Comparison of ENCODE assay signal across 10 cellular contexts in the genomic region with DNA sequence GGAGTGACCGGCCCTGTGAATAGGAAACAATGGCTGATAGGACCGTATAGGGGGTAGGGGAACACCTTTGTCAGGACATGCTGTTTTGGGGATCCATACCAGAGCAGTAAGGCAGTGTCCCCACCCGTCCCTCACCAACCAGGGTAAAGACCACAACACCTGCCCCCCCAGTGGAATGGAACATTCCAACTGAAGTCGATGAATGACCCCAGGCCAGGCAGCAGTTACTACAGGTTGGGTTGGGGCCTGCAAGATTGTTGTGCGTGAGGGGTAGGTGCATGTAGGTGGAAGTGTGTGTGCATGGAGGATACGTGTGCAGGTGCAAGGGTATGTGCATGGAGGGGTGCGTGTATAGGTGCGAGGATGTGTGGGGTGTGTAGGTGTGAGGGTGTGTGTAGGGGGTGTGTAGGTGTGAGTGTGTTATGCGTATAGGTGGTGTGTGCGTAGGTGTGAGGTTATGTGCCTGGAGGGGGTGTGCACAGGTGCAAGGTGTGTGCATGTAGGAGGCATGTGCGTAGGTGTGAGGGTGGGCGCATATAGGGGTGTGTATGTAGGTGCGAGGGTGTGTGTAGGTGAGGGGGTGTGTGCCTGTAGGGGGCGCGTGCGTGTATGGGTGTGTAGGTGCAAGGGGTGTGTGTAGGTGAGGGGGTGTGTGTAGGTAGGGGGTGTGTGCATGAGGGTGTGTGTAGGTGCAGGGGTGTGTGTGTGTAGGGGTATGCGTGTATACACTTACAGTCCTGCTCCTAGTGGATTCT. TPM values are rescaled to one million over a fixed set of nuclear protein-coding genes. Genes with fewer than 3 reads are reported as not detected.
DNase-seq lines count a peak whose midpoint lies in the region; ATAC-seq and TF ChIP-seq lines count a peak whose summit lies in the region.
"Had no signal": no experiment of that assay in that cellular context is flagged by ENCODE, and none has a peak within 500 bp of the region (broad histone marks: within the 10 kb centered on the region; RNA-seq: fewer than 3 reads in every experiment).

No MANE protein-coding gene starts in this region.

- CTCF ChIA-PET in PC-9 (lab: Charles Lee) = interaction anchor here (0.7 to 1.5 kb wide), 2 partner anchors 133 to 341 kb away, joined by 3 to 4 read pairs; partner anchors contain the start of gene SFI1

- H3K27me3 ChIP-seq in PC-9 (ENCODE audit: insufficient read depth, low read depth) (no peaks in the 10 kb centered on the region), rectal smooth muscle tissue (ENCODE audit: control insufficient read depth, insufficient read depth, low read length) (no peaks in the 10 kb centered on the region), prostate gland (replicated peaks; ENCODE audit: insufficient read depth) (no peaks in the 10 kb centered on the region)
- H3K27me3 ChIP-seq: body of pancreas had no signal

- no peaks in the 10 kb centered on the region for H3K9me2 ChIP-seq in PC-9 (ENCODE audit: insufficient read depth)

- H3K27ac ChIP-seq in PC-9 = no peak overlapping the region
- H3K27ac ChIP-seq in rectal smooth muscle tissue (ENCODE audit: low read depth, low read length) = no peak overlapping the region
- H3K27ac ChIP-seq in prostate gland = no peak overlapping the region

- H3K36me3 ChIP-seq in PC-9 (ENCODE audit: low read depth) (0 out of 2 replicates have a peak, but pooled peaks cover 4% of the 10 kb centered on the region), rectal smooth muscle tissue (ENCODE audit: control insufficient read depth, insufficient read depth, low read length) (no peaks in the 10 kb centered on the region), prostate gland (no peaks in the 10 kb centered on the region)

- intact Hi-C loops in PC-9 (cut with micrococcal nuclease; ENCODE audit: unreplicated experiment) (no loop called here), prostate gland (cut with DNase I) (no loop called here)

- H3K79me2 ChIP-seq in PC-9 (ENCODE audit: low read depth) = peaks cover 92% of the 10 kb centered on the region

- peak overlapping the region; percentile 86 for H3K4me2 ChIP-seq in PC-9

- BruUV-seq in PC-9 (replicated peaks; lab: Mats Ljungman, UMichigan) = no TSS peak

- H3K9me3 ChIP-seq in PC-9 (ENCODE audit: insufficient read depth, low read depth) = no peaks in the 10 kb centered on the region
- H3K9me3 ChIP-seq in prostate gland = no peaks in the 10 kb centered on the region
- H3K9me3 ChIP-seq: body of pancreas had no signal

- TF ChIP-seq POLR2A in prostate gland (IDR thresholded peaks at IDR 0.05) = no peak

- no peak for ATAC-seq in GM21390 (IDR thresholded peaks at IDR 0.05; ENCODE audit: unreplicated experiment)
- no peak for ATAC-seq in HG02970 (IDR thresholded peaks at IDR 0.05; ENCODE audit: low FRiP score, unreplicated experiment)
- ATAC-seq: body of pancreas had no signal

- WGBS in prostate gland = 86% methylated on average over 17 of the region's 17 CpGs

- H3K4me1 ChIP-seq in PC-9 (replicated peaks; ENCODE audit: insufficient read depth) (peaks cover 25% of the 10 kb centered on the region), rectal smooth muscle tissue (ENCODE audit: control insufficient read depth, insufficient read depth, low read length) (peaks cover 25% of the 10 kb centered on the region), prostate gland (replicated peaks) (peaks cover 19% of the 10 kb centered on the region)

- TF ChIP-seq CTCF in PC-9 (conservative IDR thresholded peaks at IDR 0.05) (no peak), prostate gland (IDR thresholded peaks at IDR 0.05) (no peak)

- H3F3A ChIP-seq in PC-9 (ENCODE audit: insufficient read depth, low read depth) = peaks cover 12% of the 10 kb centered on the region

- H3K9ac ChIP-seq in rectal smooth muscle tissue (ENCODE audit: low read length) = no peak overlapping the region

- POLR2A ChIA-PET in PC-9 (lab: Charles Lee; ENCODE audit: unreplicated experiment) = no interaction called here

- DNase-seq in PC-9 = no peak
- peak; percentile 43 for DNase-seq in ecto neural progenitor cell (ENCODE audit: low spot score)
- no peak for DNase-seq in prostate gland (ENCODE audit: low spot score)
- DNase-seq in COR-L47 (lab: John Stamatoyannopoulos, UW) = no peak
- DNase-seq: body of pancreas, NCI-H226 had no signal

- H3K4me3 ChIP-seq in GM08714 (ENCODE audit: low read length) (peak overlapping the region; percentile 73; the same call in 1 of the 2 replicates), PC-9 (peak overlapping the region; percentile 84; the same call in 1 of the 2 replicates), rectal smooth muscle tissue (ENCODE audit: low read length) (peak overlapping the region; percentile 73), prostate gland (no peak overlapping the region)

- no peak overlapping the region for H2AFZ ChIP-seq in PC-9

- peaks cover 67% of the 10 kb centered on the region for H4K20me1 ChIP-seq in PC-9 (ENCODE audit: insufficient read depth)

RNA-seq across cellular contexts. Expression of gene PISD, which starts 32.9 kb away (rescaled TPM):
- total RNA-seq in PC-9 (2021) = 46.4 and 46.8 TPM in 2 replicates
- 10 to 100 TPM; 35.1 to 91.2 TPM for total RNA-seq in prostate gland

Comparison
In these comparisons a context has a peak if more than half of its experiments do, and no peak if none do; other contexts are left out.
1. H3K4me3 ChIP-seq: peak in GM08714 (single experiment), PC-9 (single experiment) and rectal smooth muscle tissue (single experiment); none in prostate gland (0 of 2).